In genomic region chr19:57850553-57851017, GRCh38 we compare ENCODE assay signal across 2 cellular contexts.
TF ChIP-seq lines count a peak whose summit lies in the region.

No MANE protein-coding gene starts in this region.

TF ChIP-seq in SK-N-SH, 30 proteins besides CTCF, POLR2A, EP300 and RAD21:
- TF ChIP-seq FOSL2 (IDR thresholded peaks at IDR 0.05; ENCODE audit: borderline replicate concordance, low read depth), result no peak
- 0 out of 2 replicates have a peak, but pooled peaks have one; percentile 5 for TF ChIP-seq SIN3A (IDR thresholded peaks at IDR 0.05; ENCODE audit: borderline replicate concordance, low read depth, low read length)
- 0 out of 2 replicates have a peak, but pooled peaks have one; percentile 26 for TF ChIP-seq MAX (IDR thresholded peaks at IDR 0.05; ENCODE audit: low read depth)

TF ChIP-seq in endothelial cell of umbilical vein, 7 proteins besides CTCF, POLR2A, EP300 and RAD21:
- no peak for TF ChIP-seq GATA2 (IDR thresholded peaks at IDR 0.05; ENCODE audit: insufficient read depth, insufficient read length, low read depth, low read length)
- no peak for TF ChIP-seq MYC (IDR thresholded peaks at IDR 0.05; ENCODE audit: low read depth, low read length)
- TF ChIP-seq FOS (IDR thresholded peaks at IDR 0.05; ENCODE audit: borderline replicate concordance, insufficient read depth, low read length), result peak; percentile 75
- TF ChIP-seq POLR2AphosphoS5 (IDR thresholded peaks at IDR 0.05; ENCODE audit: insufficient read depth, low read depth, low read length), result peak; percentile 20
